11 cellular contexts compared by ENCODE assay signal in genomic region chr3:196280689-196281463, GRCh38. TPM values are rescaled to one million over a fixed set of nuclear protein-coding genes. Genes with fewer than 3 reads are reported as not detected.
DNase-seq lines count a peak whose midpoint lies in the region; ATAC-seq and TF ChIP-seq lines count a peak whose summit lies in the region.
"Had no signal": no experiment of that assay in that cellular context is flagged by ENCODE, and none has a peak within 500 bp of the region (broad histone marks: within the 10 kb centered on the region; RNA-seq: fewer than 3 reads in every experiment).

No MANE protein-coding gene starts in this region.

- 60 to 63% (median 61%) methylated on average over 7 of the region's 7 CpGs for WGBS in heart left ventricle, 4 donors

- no peaks in the 10 kb centered on the region for H3K27me3 Mint-ChIP-seq in type B pancreatic cell

- TF ChIP-seq CTCF in heart left ventricle (IDR thresholded peaks at IDR 0.05) (no peak), type B pancreatic cell (conservative IDR thresholded peaks at IDR 0.05) (no peak)

- H3K27me3 ChIP-seq in heart left ventricle, result no peaks in the 10 kb centered on the region
- no peaks in the 10 kb centered on the region for H3K27me3 ChIP-seq in effector memory CD4-positive, alpha-beta T cell (replicated peaks; ENCODE audit: control insufficient read depth, insufficient read depth, low read length, poor library complexity, severe bottlenecking)

- H3K4me1 Mint-ChIP-seq in type B pancreatic cell (ENCODE audit: unreplicated experiment), result peaks cover 25% of the 10 kb centered on the region

- no peaks in the 10 kb centered on the region for H3K36me3 Mint-ChIP-seq in type B pancreatic cell

- peak overlapping the region; percentile 67 to 85 (median 77) for H3K27ac ChIP-seq in heart left ventricle
- peak overlapping the region; percentile 16 for H3K27ac ChIP-seq in effector memory CD4-positive, alpha-beta T cell (ENCODE audit: insufficient read depth, low read length, poor library complexity, severe bottlenecking)

- no peaks in the 10 kb centered on the region for H3K9me3 ChIP-seq in heart left ventricle
- no peaks in the 10 kb centered on the region for H3K9me3 ChIP-seq in effector memory CD4-positive, alpha-beta T cell (ENCODE audit: control insufficient read depth, low read length)

- intact Hi-C loops in heart left ventricle (cut with DNase I) (no loop called here), cardiac septum (cut with DNase I) (no loop called here)

- DNase-seq in heart left ventricle, result no peak
- no peak for DNase-seq in cardiac septum (ENCODE audit: low spot score)
- no peak for DNase-seq in effector memory CD4-positive, alpha-beta T cell
- no peak for DNase-seq in type B pancreatic cell (ENCODE audit: extremely low spot score, unreplicated experiment)
- no peak for DNase-seq in DMS 273 treated with DMSO at 0.1 percent for 48 hours (lab: John Stamatoyannopoulos, UW)
- DNase-seq: NCI-H345, occipital lobe had no signal

- H3K36me3 ChIP-seq in heart left ventricle, result peaks cover 0 to 13% (median 0%) of the 10 kb centered on the region in 9 donors
- H3K36me3 ChIP-seq in effector memory CD4-positive, alpha-beta T cell (ENCODE audit: control insufficient read depth, insufficient read depth, low read length), result no peaks in the 10 kb centered on the region

- no peak overlapping the region for H3K4me3 Mint-ChIP-seq in type B pancreatic cell

- no peak overlapping the region for H3K4me3 ChIP-seq in heart left ventricle
- no peak overlapping the region for H3K4me3 ChIP-seq in effector memory CD4-positive, alpha-beta T cell (ENCODE audit: insufficient read depth, low read depth, low read length, poor library complexity, severe bottlenecking)
- H3K4me3 ChIP-seq: K562 had no signal

- H3K9me3 Mint-ChIP-seq in type B pancreatic cell, result no peaks in the 10 kb centered on the region

- ATAC-seq in heart left ventricle (peak in 1 of 4 donors; percentile 34), HG03175 (IDR thresholded peaks at IDR 0.05; ENCODE audit: unreplicated experiment) (peak; percentile 66), GM19463 (IDR thresholded peaks at IDR 0.05; ENCODE audit: unreplicated experiment) (no peak), GM19023 (IDR thresholded peaks at IDR 0.05; ENCODE audit: unreplicated experiment) (no peak)
- ATAC-seq: K562 had no signal

- peak overlapping the region; percentile 9 for H3K27ac Mint-ChIP-seq in type B pancreatic cell

- peaks cover 0 to 79% (median 60%) of the 10 kb centered on the region in 12 donors for H3K4me1 ChIP-seq in heart left ventricle
- peaks cover 7% of the 10 kb centered on the region for H3K4me1 ChIP-seq in effector memory CD4-positive, alpha-beta T cell (ENCODE audit: control insufficient read depth, insufficient read depth, low read length, poor library complexity, severe bottlenecking)

- TF ChIP-seq POLR2A in heart left ventricle (IDR thresholded peaks at IDR 0.05), result no peak

RNA-seq across cellular contexts. Expression of gene PCYT1A, which starts 6.7 kb away (rescaled TPM):
- total RNA-seq in heart left ventricle (100 to 1,000 TPM in 7 of 9 donors, 10 to 100 TPM in 2; 90.4 to 149 (median 105) TPM), cardiac septum (116 TPM), type B pancreatic cell (ENCODE audit: low replicate concordance) (39.0 and 50.8 TPM in 2 replicates)
- polyA plus RNA-seq in heart left ventricle, result 10 to 100 TPM; 29.4 to 58.0 TPM

RNA-seq across cellular contexts. Expression of gene DYNLT2B, which starts 37.2 kb away (rescaled TPM):
- 1 to 10 TPM; 1.9 to 4.6 (median 3.6) TPM for total RNA-seq in heart left ventricle
- 1 to 10 TPM; 4.3 to 8.8 TPM for polyA plus RNA-seq in heart left ventricle
- total RNA-seq in cardiac septum, result 5.0 TPM
- 13.6 and 26.3 TPM in 2 replicates for total RNA-seq in type B pancreatic cell (ENCODE audit: low replicate concordance)

RNA-seq across cellular contexts. Expression of gene TM4SF19, which starts 57.3 kb away (rescaled TPM):
- total RNA-seq in heart left ventricle (10 to 100 TPM in 1 of 9 donors, 1 to 10 TPM in 1, under 1 TPM in 3, not detected in 4; 0.38 to 23.5 (median 0.85) TPM), cardiac septum (not detected), type B pancreatic cell (ENCODE audit: low replicate concordance) (1.1 TPM in 1 of 2 replicates, not detected in the other)
- polyA plus RNA-seq in heart left ventricle, result not detected
- total RNA-seq: occipital lobe had no signal
